Comparison of ENCODE assay signal across 8 cellular contexts in genomic region chr12:45232771-45233372, GRCh38. TPM values are rescaled to one million over a fixed set of nuclear protein-coding genes. Genes with fewer than 3 reads are reported as not detected.
DNase-seq lines count a peak whose midpoint lies in the region; ATAC-seq, FAIRE-seq and TF ChIP-seq lines count a peak whose summit lies in the region.

No MANE protein-coding gene starts in this region.

- H3K27me3 ChIP-seq in heart left ventricle, result no peaks in the 10 kb centered on the region
- H3K27me3 ChIP-seq in small intestine (ENCODE audit: control insufficient read depth in 2 of 2, insufficient read depth in 2 of 2, low read length in 2 of 2), result no peaks in the 10 kb centered on the region

- 25 to 37% (median 29%) methylated on average over 6 of the region's 6 CpGs for WGBS in heart left ventricle, 4 donors
- WGBS in small intestine, 3 donors, result 48 to 54% (median 52%) methylated on average over 6 of the region's 6 CpGs

- ATAC-seq in HG03342 (IDR thresholded peaks at IDR 0.05; ENCODE audit: unreplicated experiment) (peak; percentile 59), heart left ventricle (peak; percentile 66 to 88 (median 84))

- no peaks in the 10 kb centered on the region for H3K9me3 ChIP-seq in heart left ventricle
- H3K9me3 ChIP-seq in small intestine (ENCODE audit: control insufficient read depth, low read depth), result no peaks in the 10 kb centered on the region

- H3K4me1 ChIP-seq in heart left ventricle (peaks cover 12 to 57% (median 47%) of the 10 kb centered on the region in 12 donors), small intestine (ENCODE audit: control insufficient read depth in 2 of 2, insufficient read depth in 1 of 2, low read depth in 1 of 2, low read length in 1 of 2) (peaks cover 7 to 12% of the 10 kb centered on the region in 2 donors)

- TF ChIP-seq POLR2A in heart left ventricle (IDR thresholded peaks at IDR 0.05), result no peak

- intact Hi-C loops in heart left ventricle (cut with DNase I), result loop anchor here in 1 of 10 donors (5.0 kb wide), 1 partner anchor 34 kb away; no protein-coding TSS in a partner anchor

- peak overlapping the region; percentile 7 to 93 (median 81) for H3K27ac ChIP-seq in heart left ventricle
- H3K27ac ChIP-seq in small intestine (ENCODE audit: low read depth in 1 of 2, low read length in 1 of 2), result peak overlapping the region in 1 of 2 donors; percentile 59

- DNase-seq in SIG-M5 treated with dmso at 0.1 percent for 504 hours (lab: John Stamatoyannopoulos, UW; ENCODE audit: unreplicated experiment) (peak; percentile 19), SIG-M5 (lab: John Stamatoyannopoulos, UW) (no peak), heart left ventricle (peak in 4 of 5 donors; percentile 28 to 79 (median 34)), small intestine (peak; percentile 71), GOT3 (lab: John Stamatoyannopoulos, UW) (no peak), NCI-H187 treated with DMSO at 0.1 percent for 48 hours (lab: John Stamatoyannopoulos, UW) (no peak)
- peak; percentile 47 to 52 for DNase-seq in activated T-cell treated with anti-CD3 and anti-CD28 coated beads, Interleukin-2, amount 50 U/mL, for 48 hours

- no peak overlapping the region for H3K4me3 ChIP-seq in heart left ventricle
- H3K4me3 ChIP-seq in small intestine (ENCODE audit: low read depth in 1 of 2, low read length in 2 of 2), result no peak overlapping the region

- H3K36me3 ChIP-seq in heart left ventricle, result peaks cover 0 to 5% (median 0%) of the 10 kb centered on the region in 9 donors
- H3K36me3 ChIP-seq in small intestine (ENCODE audit: control insufficient read depth in 2 of 2, insufficient read depth in 2 of 2, low read length in 2 of 2), result peaks cover 0 to 3% of the 10 kb centered on the region in 2 donors

- no peak for FAIRE-seq in small intestine (lab: Jason Lieb, UNC)

- no peak for TF ChIP-seq CTCF in heart left ventricle (IDR thresholded peaks at IDR 0.05)

RNA-seq across cellular contexts. Expression of gene ANO6, which starts 17.0 kb away (rescaled TPM):
- 10 to 100 TPM; 29.1 to 57.2 (median 46.7) TPM for total RNA-seq in heart left ventricle
- 10 to 100 TPM in 1 of 2 donors, 1 to 10 TPM in 1; 9.0 to 21.9 TPM for polyA plus RNA-seq in heart left ventricle
- 10 to 100 TPM; 19.9 to 30.9 (median 28.6) TPM for polyA plus RNA-seq in small intestine

Comparison
In these comparisons a context has a peak if more than half of its experiments do, and no peak if none do; other contexts are left out.
1. DNase-seq: peak in SIG-M5 treated with dmso at 0.1 percent for 504 hours (single experiment), activated T-cell treated with anti-CD3 and anti-CD28 coated beads, Interleukin-2, amount 50 U/mL, for 48 hours (2 of 2), heart left ventricle (4 of 5) and small intestine (single experiment); none in SIG-M5 (single experiment), GOT3 (single experiment) and NCI-H187 treated with DMSO at 0.1 percent for 48 hours (single experiment).